Comparison of ENCODE assay signal across 19 cellular contexts in genomic region chr21:42364304-42364865, GRCh38. TPM values are rescaled to one million over a fixed set of nuclear protein-coding genes. Genes with fewer than 3 reads are reported as not detected.
"Had no signal": no experiment of that assay in that cellular context is flagged by ENCODE, and none has a peak within 500 bp of the region (broad histone marks: within the 10 kb centered on the region; RNA-seq: fewer than 3 reads in every experiment).

No MANE protein-coding gene starts in this region.

- FAIRE-seq: endothelial cell of umbilical vein had no signal

- H3K9me3 ChIP-seq: mucosa of descending colon had no signal

- H3K27me3 ChIP-seq: brain microvascular endothelial cell had no signal

- DNase-seq: activated CD4-positive, alpha-beta T cell treated with anti-CD3 and anti-CD28 coated beads for 1 hour; activated CD4-positive, alpha-beta T cell treated with anti-CD3 and anti-CD28 coated beads, Interleukin-2, amount 50 U/mL, for 48 hours; activated naive CD4-positive, alpha-beta T cell treated with Interleukin-2 at 50 U/mL for 16 hours; anterior cingulate cortex; brain microvascular endothelial cell; cortex of kidney; effector CD4-positive, alpha-beta T cell; esophagus squamous epithelium; glutamatergic neuron; hypothalamus; left ventricle myocardium inferior; naive thymus-derived CD8-positive, alpha-beta T cell; T-helper 9 cell had no signal

- H3K4me3 ChIP-seq: esophagus squamous epithelium, left ventricle myocardium inferior, mucosa of descending colon had no signal

- H3K27ac ChIP-seq: brain microvascular endothelial cell, esophagus squamous epithelium, left ventricle myocardium inferior had no signal

- H3K36me3 ChIP-seq: brain microvascular endothelial cell, esophagus squamous epithelium, left ventricle myocardium inferior had no signal

- H3K4me1 ChIP-seq: left ventricle myocardium inferior had no signal

- ATAC-seq: activated T-helper 17 cell treated with anti-CD3 and anti-CD28 coated beads, Interleukin-2, amount 50 U/mL, for 72 hours; mucosa of descending colon; naive thymus-derived CD8-positive, alpha-beta T cell; stimulated activated memory B cell treated with anti-CD40 and anti-IgM and Interleukin-4, amounts not matched to agents 10 μg/mL and 1 μg/mL and 100 μg/mL, for 72 hours had no signal

RNA-seq across cellular contexts. Expression of gene TFF1, which starts 1.9 kb away (rescaled TPM):
- total RNA-seq: activated T-helper 17 cell treated with anti-CD3 and anti-CD28 coated beads, Interleukin-2, amount 50 U/mL, for 72 hours; endothelial cell of umbilical vein; esophagus squamous epithelium; fibroblast of villous mesenchyme; kidney epithelial cell; left ventricle myocardium inferior; naive thymus-derived CD8-positive, alpha-beta T cell had no signal
- polyA plus RNA-seq: endothelial cell of umbilical vein; naive thymus-derived CD8-positive, alpha-beta T cell had no signal

RNA-seq across cellular contexts. Expression of gene TFF2, which starts 13.6 kb away (rescaled TPM):
- total RNA-seq: activated T-helper 17 cell treated with anti-CD3 and anti-CD28 coated beads, Interleukin-2, amount 50 U/mL, for 72 hours; endothelial cell of umbilical vein; fibroblast of villous mesenchyme; kidney epithelial cell; left ventricle myocardium inferior; naive thymus-derived CD8-positive, alpha-beta T cell had no signal
- polyA plus RNA-seq: endothelial cell of umbilical vein; naive thymus-derived CD8-positive, alpha-beta T cell had no signal

RNA-seq across cellular contexts. Expression of gene TMPRSS3, which starts 31.5 kb away (rescaled TPM):
- total RNA-seq: endothelial cell of umbilical vein, fibroblast of villous mesenchyme, left ventricle myocardium inferior had no signal
- polyA plus RNA-seq: endothelial cell of umbilical vein had no signal

RNA-seq across cellular contexts. Expression of gene UBASH3A, which starts 39.3 kb away (rescaled TPM):
- total RNA-seq: endothelial cell of umbilical vein, fibroblast of villous mesenchyme, kidney epithelial cell, left ventricle myocardium inferior had no signal
- polyA plus RNA-seq: endothelial cell of umbilical vein had no signal

RNA-seq across cellular contexts. Expression of gene TFF3, which starts 49.2 kb away (rescaled TPM):
- total RNA-seq: activated T-helper 17 cell treated with anti-CD3 and anti-CD28 coated beads, Interleukin-2, amount 50 U/mL, for 72 hours; fibroblast of villous mesenchyme; naive thymus-derived CD8-positive, alpha-beta T cell had no signal
- polyA plus RNA-seq: naive thymus-derived CD8-positive, alpha-beta T cell had no signal
